Comparison of ENCODE assay signal across 8 cellular contexts in genomic region chr20:46406200-46406985, GRCh38.
DNase-seq lines count a peak whose midpoint lies in the region; TF ChIP-seq lines count a peak whose summit lies in the region.

TSS of gene ELMO2 (minus strand) at chr20:46406615. CDS start at chr20:46394482, 12,133 bp downstream.

- peak within 1 kb of the TSS; percentile 46; the same call in 1 of the 2 replicates for H3K27ac ChIP-seq in MM.1S (ENCODE audit: low read length)
- peak within 1 kb of the TSS; percentile 86 for H3K27ac ChIP-seq in subcutaneous abdominal adipose tissue (ENCODE audit: low read depth, low read length)

- peak within 1 kb of the TSS; percentile 98 for H3K9ac ChIP-seq in ES-I3 (ENCODE audit: low read depth, low read length)
- H3K9ac ChIP-seq in MM.1S (ENCODE audit: low read length) = peak within 1 kb of the TSS; percentile 68
- H3K9ac ChIP-seq in subcutaneous abdominal adipose tissue (ENCODE audit: low read length in 5 of 5) = peak within 1 kb of the TSS; percentile 68 to 96 (median 86)

- H3K9me3 ChIP-seq in ES-I3 (ENCODE audit: control insufficient read depth, insufficient read depth, low read length) = no peaks in the 10 kb centered on the region
- H3K9me3 ChIP-seq in HAP-1 = no peaks in the 10 kb centered on the region
- H3K9me3 ChIP-seq in MM.1S (replicated peaks; ENCODE audit: insufficient read depth, low read length) = no peaks in the 10 kb centered on the region
- no peaks in the 10 kb centered on the region for H3K9me3 ChIP-seq in neuron (ENCODE audit: low read length)
- no peaks in the 10 kb centered on the region for H3K9me3 ChIP-seq in subcutaneous abdominal adipose tissue (ENCODE audit: control insufficient read depth in 5 of 5, low read length in 5 of 5)

- no peaks in the 10 kb centered on the region for H3K36me3 ChIP-seq in ES-I3 (ENCODE audit: insufficient read depth, low read length)
- no peaks in the 10 kb centered on the region for H3K36me3 ChIP-seq in HAP-1 (replicated peaks)
- H3K36me3 ChIP-seq in MM.1S (replicated peaks; ENCODE audit: insufficient read depth, low read length) = no peaks in the 10 kb centered on the region
- H3K36me3 ChIP-seq in neuron (ENCODE audit: insufficient read depth, low read length) = peaks cover 6% of the 10 kb centered on the region
- H3K36me3 ChIP-seq in subcutaneous abdominal adipose tissue (ENCODE audit: control insufficient read depth in 5 of 5, insufficient read depth in 5 of 5, low read length in 5 of 5) = no peaks in the 10 kb centered on the region

- H3F3A ChIP-seq in MM.1S (ENCODE audit: insufficient read depth, low read length) = peaks cover 21% of the 10 kb centered on the region

- peaks cover 17% of the 10 kb centered on the region for H3K4me1 ChIP-seq in ES-I3 (ENCODE audit: insufficient read depth, low read length)
- H3K4me1 ChIP-seq in HAP-1 = peaks cover 5% of the 10 kb centered on the region
- H3K4me1 ChIP-seq in MM.1S (ENCODE audit: low read length) = peaks cover 35% of the 10 kb centered on the region
- peaks cover 16% of the 10 kb centered on the region for H3K4me1 ChIP-seq in neuron (ENCODE audit: insufficient read depth, low read length)
- peaks cover 14 to 60% (median 50%) of the 10 kb centered on the region in 5 donors for H3K4me1 ChIP-seq in subcutaneous abdominal adipose tissue (ENCODE audit: control insufficient read depth in 5 of 5, insufficient read depth in 5 of 5, low read length in 5 of 5)

- H3K27me3 ChIP-seq in HAP-1 (ENCODE audit: low read depth) (no peaks in the 10 kb centered on the region), MM.1S (replicated peaks; ENCODE audit: insufficient read depth, low read length) (no peaks in the 10 kb centered on the region), neuron (ENCODE audit: insufficient read depth, low read length) (no peaks in the 10 kb centered on the region), subcutaneous abdominal adipose tissue (ENCODE audit: control insufficient read depth in 5 of 5, insufficient read depth in 4 of 5, low read length in 5 of 5) (no peaks in the 10 kb centered on the region)

- H4K20me1 ChIP-seq in MM.1S (ENCODE audit: insufficient read depth, low read length) = no peaks in the 10 kb centered on the region

- H3K9me2 ChIP-seq in MM.1S (replicated peaks; ENCODE audit: insufficient read depth, low read length) = no peaks in the 10 kb centered on the region

- TF ChIP-seq CTCF in MM.1S (IDR thresholded peaks at IDR 0.05; ENCODE audit: low read length) = no peak
- TF ChIP-seq CTCF in foreskin fibroblast (IDR thresholded peaks at IDR 0.05; ENCODE audit: low read depth, low read length) = no peak

- H2AFZ ChIP-seq in MM.1S (ENCODE audit: low read length) = peak within 1 kb of the TSS; percentile 84
- H2AFZ ChIP-seq in neuron (ENCODE audit: low read depth, low read length) = peak within 1 kb of the TSS; percentile 85

- H3K4me2 ChIP-seq in MM.1S (ENCODE audit: low read depth, low read length) = peak within 1 kb of the TSS; percentile 75

- DNase-seq in HAP-1 (ENCODE audit: low spot score in 2 of 2) (peak; percentile 95 to 98), MM.1S (peak; percentile 97), SIG-M5 (lab: John Stamatoyannopoulos, UW) (peak; percentile 95), activated gamma-delta T cell treated with Interleukin-2 at 50 U/mL for 16 hours (peak; percentile 96), foreskin fibroblast (peak; percentile 95 to 98)

- H3K79me2 ChIP-seq in MM.1S (ENCODE audit: low read length) = peaks cover 40% of the 10 kb centered on the region

- in situ Hi-C loops in HAP-1 (cut with MboI; ENCODE audit: low sequenced_read_pairs) = no loop called here

- H3K4me3 ChIP-seq in HAP-1 (peak within 1 kb of the TSS; percentile 80), MM.1S (ENCODE audit: low read length) (peak within 1 kb of the TSS; percentile 93), foreskin fibroblast (ENCODE audit: low read depth in 1 of 2, low read length in 2 of 2) (peak within 1 kb of the TSS; percentile 75 to 83), neuron (ENCODE audit: low read length) (peak within 1 kb of the TSS; percentile 79), subcutaneous abdominal adipose tissue (ENCODE audit: low read depth in 1 of 5, low read length in 5 of 5) (peak within 1 kb of the TSS; percentile 79 to 91 (median 83))

Comparison
In these comparisons a context has a peak if more than half of its experiments do, and no peak if none do; other contexts are left out.
1. Peak in every context shown above with its lines: DNase-seq, H3K4me3 ChIP-seq and H3K27ac ChIP-seq.